In the genomic region with DNA sequence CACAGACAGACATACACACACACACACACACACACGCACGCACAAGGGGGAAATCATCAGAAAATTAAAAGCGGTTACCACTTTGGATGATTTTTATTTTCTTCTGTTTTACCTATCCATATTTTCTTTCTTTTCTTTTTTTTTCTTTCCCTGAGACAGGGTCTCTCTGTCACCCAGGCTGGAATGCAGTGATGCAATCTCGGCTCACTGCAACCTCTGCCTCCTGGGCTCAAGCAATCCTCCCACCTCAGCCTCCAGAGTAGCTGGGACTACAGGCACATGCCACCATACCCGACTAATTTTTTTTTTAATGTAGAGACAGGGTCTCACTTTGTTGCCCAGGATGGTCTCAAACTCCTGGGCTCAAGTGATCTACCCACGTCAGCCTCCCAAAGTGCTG, we compare ENCODE assay signal across 1 cellular context.
TF ChIP-seq lines count a peak whose summit lies in the region.

No MANE protein-coding gene starts in this region.

TF ChIP-seq in HepG2, 621 proteins besides CTCF, POLR2A, EP300 and RAD21:
- TF ChIP-seq CEBPG (CRISPR knock-in tag; IDR thresholded peaks at IDR 0.05) (peak; percentile 55), ZNF770 (CRISPR knock-in tag; IDR thresholded peaks at IDR 0.05) (peak; percentile 95), TEAD3 (CRISPR knock-in tag; optimal IDR thresholded peaks at IDR 0.05; ENCODE audit: borderline replicate concordance) (peak; percentile 30), ATF3 (CRISPR knock-in tag; IDR thresholded peaks at IDR 0.05) (0 out of 2 replicates have a peak, but pooled peaks have one; percentile 58)
